ENCODE assay signal across 10 cellular contexts in the genomic region with DNA sequence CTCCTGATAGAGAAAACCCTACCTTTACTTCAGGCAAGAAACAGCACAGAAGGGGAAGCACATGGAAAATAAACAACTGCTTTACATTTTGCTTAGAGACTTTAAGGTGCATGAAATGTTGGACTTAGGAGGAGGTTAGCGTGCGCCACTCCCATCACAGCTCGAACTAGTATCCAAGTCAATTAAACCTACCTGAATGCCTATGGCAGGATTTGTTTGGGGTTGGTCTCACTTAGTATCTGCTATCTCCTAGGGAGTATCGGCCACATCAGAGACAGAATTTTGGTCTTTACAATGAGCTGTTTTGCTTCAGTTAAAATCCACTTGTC. TPM values are rescaled to one million over a fixed set of nuclear protein-coding genes. Genes with fewer than 3 reads are reported as not detected.
"Had no signal": no experiment of that assay in that cellular context is flagged by ENCODE, and none has a peak within 500 bp of the region (broad histone marks: within the 10 kb centered on the region; RNA-seq: fewer than 3 reads in every experiment).

No MANE protein-coding gene starts in this region.

- H3K27ac ChIP-seq: GM23248, KMS-11 had no signal

- FAIRE-seq: H1, H54 had no signal

- H3K4me3 Mint-ChIP-seq: H9, HFFc6 had no signal

- H3K9ac ChIP-seq: GM23248, KMS-11 had no signal

- H3K36me3 Mint-ChIP-seq: IgD-negative memory B cell had no signal

- H2AFZ ChIP-seq: GM23248 had no signal

- H3K4me1 Mint-ChIP-seq: H9, IgD-negative memory B cell had no signal

- DNase-seq: GM23248, H9, HCEC 1CT, HFFc6, Karpas-422, KBM-7 had no signal

- H3K27ac Mint-ChIP-seq: HFFc6, IgD-negative memory B cell had no signal

- H3K9me3 Mint-ChIP-seq: H9, HFFc6, IgD-negative memory B cell had no signal

- H3K4me3 ChIP-seq: GM23248 had no signal

- H3K4me2 ChIP-seq: KMS-11 had no signal

RNA-seq across cellular contexts. Expression of gene CYP24A1, which starts 12.0 kb away (rescaled TPM):
- total RNA-seq: H1, H9 had no signal
- polyA plus RNA-seq: H1, IgD-negative memory B cell had no signal
